Comparison of ENCODE assay signal across 23 cellular contexts in the genomic region with DNA sequence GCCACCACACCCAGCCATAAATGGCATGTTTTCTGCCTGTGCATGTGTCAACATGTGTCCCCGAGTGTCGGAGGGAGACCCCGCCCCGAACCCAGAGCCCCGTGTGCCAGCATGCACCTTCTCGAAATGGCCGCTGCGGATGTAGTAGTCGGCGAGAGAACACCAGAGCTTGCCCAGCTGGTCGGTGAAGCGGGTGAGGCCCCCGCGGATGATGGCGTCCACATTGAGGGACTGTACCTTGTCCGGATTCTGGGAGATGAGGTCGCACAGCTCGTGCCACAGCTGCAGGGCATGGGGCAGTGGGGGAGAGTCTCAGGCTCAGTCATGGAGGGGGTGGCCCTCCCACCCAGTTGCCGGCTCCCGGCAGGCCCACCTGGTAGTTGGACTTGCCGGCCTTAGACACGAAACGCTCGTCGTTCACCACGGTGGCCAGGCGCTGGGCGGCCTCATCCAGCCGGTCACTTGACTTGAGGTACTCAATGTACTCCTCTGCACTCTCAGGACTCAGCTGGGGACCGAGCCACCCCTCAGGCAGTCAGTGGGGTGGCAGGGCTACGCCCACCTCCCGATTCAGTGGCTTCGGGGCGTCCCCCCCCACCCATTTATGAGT. TPM values are rescaled to one million over a fixed set of nuclear protein-coding genes. Genes with fewer than 3 reads are reported as not detected.
DNase-seq lines count a peak whose midpoint lies in the region; ATAC-seq, FAIRE-seq and TF ChIP-seq lines count a peak whose summit lies in the region.
"Had no signal": no experiment of that assay in that cellular context is flagged by ENCODE, and none has a peak within 500 bp of the region (broad histone marks: within the 10 kb centered on the region; RNA-seq: fewer than 3 reads in every experiment).

No MANE protein-coding gene starts in this region.

- no peak overlapping the region for H3K4me2 ChIP-seq in HepG2 (ENCODE audit: low read depth, low read length)
- H3K4me2 ChIP-seq in mesendoderm (ENCODE audit: low read length): no peak overlapping the region
- H3K4me2 ChIP-seq: BLaER1 treated with 17β-estradiol and CSF1 and Interleukin-3, amounts not matched to agents 10 nM and 100 nM had no signal

- H3K9ac ChIP-seq in HepG2 (ENCODE audit: insufficient read depth, low read depth, low read length) (no peak overlapping the region), mesendoderm (ENCODE audit: low read length) (no peak overlapping the region)
- H3K9ac ChIP-seq: BLaER1 treated with 17β-estradiol and CSF1 and Interleukin-3, amounts not matched to agents 10 nM and 100 nM had no signal

- no peak for TF ChIP-seq EP300 in HepG2 (IDR thresholded peaks at IDR 0.05; ENCODE audit: low read depth in 2 of 2, low read length in 2 of 2)
- TF ChIP-seq EP300 in HepG2 (CRISPR knock-in tag; IDR thresholded peaks at IDR 0.05; ENCODE audit: borderline replicate concordance): no peak

- in situ Hi-C loops in HepG2 (cut with HindIII; ENCODE audit: extremely low pct_ligation_motif_present, low pct_unique_long_range_greater_than_20kb): no loop called here

- no peak overlapping the region for H3K23ac ChIP-seq in mesendoderm (ENCODE audit: low read length)

- H2AK5ac ChIP-seq in mesendoderm (ENCODE audit: low read length): no peak overlapping the region

- H3K4me3 ChIP-seq in HepG2 (replicated peaks in 1 of 3; ENCODE audit: insufficient read depth in 1 of 3, low read depth in 2 of 3, low read length in 3 of 3) (no peak overlapping the region), right lobe of liver (no peak overlapping the region), mesendoderm (ENCODE audit: low read length) (no peak overlapping the region)
- H3K4me3 ChIP-seq: BLaER1 treated with 17β-estradiol and CSF1 and Interleukin-3, amounts not matched to agents 10 nM and 100 nM; HAP-1 had no signal

- no peak overlapping the region for H4K8ac ChIP-seq in mesendoderm (ENCODE audit: low read depth, low read length)

- peaks cover 19% of the 10 kb centered on the region for H3K4me1 ChIP-seq in HepG2 (ENCODE audit: insufficient read depth, low read length)
- peaks cover 0 to 19% (median 4%) of the 10 kb centered on the region in 4 donors for H3K4me1 ChIP-seq in right lobe of liver
- H3K4me1 ChIP-seq in mesendoderm (ENCODE audit: control insufficient read depth, low read depth, low read length): peaks cover 1% of the 10 kb centered on the region
- H3K4me1 ChIP-seq: BE2C had no signal

- no peak overlapping the region for H4K5ac ChIP-seq in mesendoderm (ENCODE audit: low read length)

- no peak for FAIRE-seq in HepG2 (lab: Jason Lieb, UNC)
- FAIRE-seq: A204.1, D721Med, GM12892, H54 had no signal

- no peak for TF ChIP-seq CTCF in HepG2 (CRISPR knock-in tag; IDR thresholded peaks at IDR 0.05)
- TF ChIP-seq CTCF in right lobe of liver (IDR thresholded peaks at IDR 0.05): no peak

- no peak for ATAC-seq in HepG2
- ATAC-seq in right lobe of liver: no peak

- no peak overlapping the region for H3K56ac ChIP-seq in mesendoderm (ENCODE audit: low read length)

- H3K27me3 ChIP-seq in HepG2 (ENCODE audit: control insufficient read depth in 1 of 2, insufficient read depth in 2 of 2, low read length in 2 of 2) (no peaks in the 10 kb centered on the region; a peak in 2 of 5 replicates), right lobe of liver (no peaks in the 10 kb centered on the region), mesendoderm (ENCODE audit: insufficient read depth, low read length, poor library complexity) (no peaks in the 10 kb centered on the region)
- H3K27me3 ChIP-seq: BE2C; BLaER1 treated with 17β-estradiol and CSF1 and Interleukin-3, amounts not matched to agents 10 nM and 100 nM had no signal

- H3K79me2 ChIP-seq in HepG2 (ENCODE audit: insufficient read depth, low read length) (peaks cover 38% of the 10 kb centered on the region), mesendoderm (ENCODE audit: control insufficient read depth, insufficient read depth, low read length) (peaks cover 40% of the 10 kb centered on the region)

- no peaks in the 10 kb centered on the region for H3K9me3 ChIP-seq in HepG2 (ENCODE audit: low read length)
- H3K9me3 ChIP-seq in right lobe of liver: no peaks in the 10 kb centered on the region
- H3K9me3 ChIP-seq: BE2C; BLaER1 treated with 17β-estradiol and CSF1 and Interleukin-3, amounts not matched to agents 10 nM and 100 nM; HAP-1 had no signal

- no peak overlapping the region for H3K4ac ChIP-seq in mesendoderm (ENCODE audit: low read depth, low read length)

- H4K20me1 ChIP-seq in HepG2 (ENCODE audit: insufficient read depth, low read length): no peaks in the 10 kb centered on the region

- H2BK120ac ChIP-seq in mesendoderm (ENCODE audit: low read depth, low read length): no peak overlapping the region

- POLR2A ChIA-PET in HepG2 (lab: Yijun Ruan, JAX): no interaction called here

- H3K79me1 ChIP-seq in mesendoderm (ENCODE audit: low read length): peaks cover 25% of the 10 kb centered on the region

- 97% methylated on average over 24 of the region's 34 CpGs for WGBS in HepG2 (ENCODE audit: low lambda C conversion rate)
- WGBS in right lobe of liver (ENCODE audit: insufficient coverage, low coverage, low lambda C conversion rate, missing lambda C conversion rate): 92% methylated on average over 2 of the region's 34 CpGs
- WGBS in mesendoderm (ENCODE audit: extremely low coverage, insufficient coverage, low lambda C conversion rate): no CpG with 5 or more reads among the region's 34 CpGs

- H2BK5ac ChIP-seq in mesendoderm (ENCODE audit: low read length): no peak overlapping the region

- CTCF ChIA-PET in HepG2 (lab: Yijun Ruan, JAX; ENCODE audit: low intra/inter-chr PET ratio, low total read pairs): no interaction called here

- no TSS peak for BruUV-seq in HepG2 (replicated peaks; lab: Mats Ljungman, UMichigan)

- no peak overlapping the region for H2BK15ac ChIP-seq in mesendoderm (replicated peaks; ENCODE audit: low read depth)

- no peak overlapping the region for H2AFZ ChIP-seq in HepG2 (ENCODE audit: low read length)

- H3K18ac ChIP-seq in mesendoderm (ENCODE audit: low read length): no peak overlapping the region

- DNase-seq in HepG2 (ENCODE audit: low spot score) (no peak), right lobe of liver (no peak), posterior vena cava (ENCODE audit: low spot score) (peak; percentile 72), mesendoderm (no peak), DMS79 (lab: John Stamatoyannopoulos, UW) (no peak)
- DNase-seq: AML-193; BE2C; CD4-positive, alpha-beta T cell; CD8-positive, alpha-beta memory T cell; DMS 273 treated with DMSO at 0.1 percent for 48 hours; DMS79 treated with DMSO at 0.1 percent for 48 hours; GF-D8; GOT3 had no signal

- TF ChIP-seq RAD21 in HepG2 (CRISPR knock-in tag; IDR thresholded peaks at IDR 0.05): no peak

- intact Hi-C loops in HepG2 (cut with micrococcal nuclease; ENCODE audit: unreplicated experiment) (no loop called here), right lobe of liver (cut with DNase I) (no loop called here), posterior vena cava (cut with DNase I) (no loop called here)

- TF ChIP-seq POLR2A in HepG2 (IDR thresholded peaks at IDR 0.05; ENCODE audit: insufficient read depth in 1 of 2, low read depth in 2 of 2, low read length in 2 of 2) (no peak), right lobe of liver (IDR thresholded peaks at IDR 0.05) (no peak)

- H3K36me3 ChIP-seq in HepG2 (replicated peaks in 1 of 2; ENCODE audit: control insufficient read depth in 1 of 2, insufficient read depth in 2 of 2, low read length in 2 of 2) (peaks cover 17 to 55% of the 10 kb centered on the region in 2 experiments), right lobe of liver (peaks cover 0 to 38% (median 14%) of the 10 kb centered on the region in 4 donors), mesendoderm (ENCODE audit: control insufficient read depth, insufficient read depth, low read length) (peaks cover 7% of the 10 kb centered on the region)

- H3K27ac ChIP-seq in HepG2 (ENCODE audit: extremely low read length, insufficient read depth, low read length) (no peak overlapping the region), right lobe of liver (no peak overlapping the region), mesendoderm (ENCODE audit: low read depth, low read length) (no peak overlapping the region)
- H3K27ac ChIP-seq: 22Rv1; BLaER1 treated with 17β-estradiol and CSF1 and Interleukin-3, amounts not matched to agents 10 nM and 100 nM had no signal

RNA-seq across cellular contexts. Expression of a gene that starts 3.5 kb away (rescaled TPM):
- total RNA-seq in HepG2 (2016; rRNA removed; fragmentation: Illumina TruSeq; extraction: Trizol) (6.2 and 8.6 TPM in 2 replicates), right lobe of liver (10 to 100 TPM; 12.8 to 21.3 (median 17.8) TPM), posterior vena cava (10 to 100 TPM; 19.4 to 23.0 TPM)
- 1.9 and 2.7 TPM in 2 replicates for total RNA-seq in HepG2 (2016; cell fraction: cytosol; rRNA removed; fragmentation: Illumina TruSeq; extraction: Trizol; ENCODE audit: low read depth)
- 6.6 and 7.3 TPM in 2 replicates for total RNA-seq in HepG2 (2016; cell fraction: insoluble cytoplasmic fraction; rRNA removed; fragmentation: Illumina TruSeq; extraction: Trizol)
- 3.2 and 4.4 TPM in 2 replicates for total RNA-seq in HepG2 (2016; cell fraction: membrane; rRNA removed; fragmentation: Illumina TruSeq; extraction: Trizol)
- total RNA-seq in HepG2 (2016; cell fraction: nucleus; rRNA removed; fragmentation: Illumina TruSeq; extraction: Trizol): 11.7 and 15.3 TPM in 2 replicates
- polyA plus RNA-seq in HepG2 (2011; rRNA removed): 23.9 and 28.4 TPM in 2 replicates
- polyA plus RNA-seq in HepG2 (2011; cell fraction: cytosol; rRNA removed): 14.1 and 24.2 TPM in 2 replicates
- polyA plus RNA-seq in HepG2 (2011; cell fraction: nucleus; rRNA removed): 95.9 and 136 TPM in 2 replicates
- polyA plus RNA-seq in HepG2 (2012): 19.0 and 22.6 TPM in 2 replicates
- 3.4 and 3.5 TPM in 2 replicates for polyA plus RNA-seq in HepG2 (2016; cell fraction: cytosol; fragmentation: Illumina TruSeq; extraction: Trizol; ENCODE audit: low read depth)
- polyA plus RNA-seq in HepG2 (2016; cell fraction: insoluble cytoplasmic fraction; fragmentation: Illumina TruSeq; extraction: Trizol; ENCODE audit: low read depth): 11.7 and 15.6 TPM in 2 replicates
- 4.0 and 5.4 TPM in 2 replicates for polyA plus RNA-seq in HepG2 (2016; cell fraction: membrane; fragmentation: Illumina TruSeq; extraction: Trizol; ENCODE audit: low read depth)
- 38.3 and 40.6 TPM in 2 replicates for polyA plus RNA-seq in HepG2 (2016; cell fraction: nucleus; fragmentation: Illumina TruSeq; extraction: Trizol; ENCODE audit: insufficient read depth, low read depth)
- polyA minus RNA-seq in HepG2 (2011; rRNA and poly(A)+ RNA removed; ENCODE audit: low replicate concordance): 70.9 and 81.0 TPM in 2 replicates
- 29.0 and 31.0 TPM in 2 replicates for polyA minus RNA-seq in HepG2 (2011; cell fraction: cytosol; rRNA and poly(A)+ RNA removed)
- 19.8 and 20.6 TPM in 2 replicates for polyA minus RNA-seq in HepG2 (2011; cell fraction: nucleus; rRNA and poly(A)+ RNA removed)
- 21.0 TPM for polyA plus RNA-seq in mesendoderm (2013, experiment 1 of 2)
- 20.3 TPM for polyA plus RNA-seq in mesendoderm (2013, experiment 2 of 2)

RNA-seq across cellular contexts. Expression of a gene that starts 3.7 kb away (rescaled TPM):
- total RNA-seq in HepG2 (2016; rRNA removed; fragmentation: Illumina TruSeq; extraction: Trizol): 59.9 and 66.5 TPM in 2 replicates
- total RNA-seq in HepG2 (2016; cell fraction: cytosol; rRNA removed; fragmentation: Illumina TruSeq; extraction: Trizol; ENCODE audit: low read depth): 15.6 and 17.1 TPM in 2 replicates
- 64.7 and 78.4 TPM in 2 replicates for total RNA-seq in HepG2 (2016; cell fraction: insoluble cytoplasmic fraction; rRNA removed; fragmentation: Illumina TruSeq; extraction: Trizol)
- total RNA-seq in HepG2 (2016; cell fraction: membrane; rRNA removed; fragmentation: Illumina TruSeq; extraction: Trizol): 22.2 and 23.9 TPM in 2 replicates
- 34.1 and 46.5 TPM in 2 replicates for total RNA-seq in HepG2 (2016; cell fraction: nucleus; rRNA removed; fragmentation: Illumina TruSeq; extraction: Trizol)
- polyA plus RNA-seq in HepG2 (2011; rRNA removed): 20.0 and 22.3 TPM in 2 replicates
- 13.6 and 14.9 TPM in 2 replicates for polyA plus RNA-seq in HepG2 (2011; cell fraction: cytosol; rRNA removed)
- polyA plus RNA-seq in HepG2 (2011; cell fraction: nucleus; rRNA removed): 14.3 and 19.0 TPM in 2 replicates
- 25.5 and 50.4 TPM in 2 replicates for polyA plus RNA-seq in HepG2 (2012)
- 17.9 and 18.0 TPM in 2 replicates for polyA plus RNA-seq in HepG2 (2016; cell fraction: cytosol; fragmentation: Illumina TruSeq; extraction: Trizol; ENCODE audit: low read depth)
- polyA plus RNA-seq in HepG2 (2016; cell fraction: insoluble cytoplasmic fraction; fragmentation: Illumina TruSeq; extraction: Trizol; ENCODE audit: low read depth): 36.9 and 42.2 TPM in 2 replicates
- polyA plus RNA-seq in HepG2 (2016; cell fraction: membrane; fragmentation: Illumina TruSeq; extraction: Trizol; ENCODE audit: low read depth): 18.3 and 20.0 TPM in 2 replicates
- 64.3 and 70.9 TPM in 2 replicates for polyA plus RNA-seq in HepG2 (2016; cell fraction: nucleus; fragmentation: Illumina TruSeq; extraction: Trizol; ENCODE audit: insufficient read depth, low read depth)
- polyA minus RNA-seq in HepG2 (2011; rRNA and poly(A)+ RNA removed; ENCODE audit: low replicate concordance): 1.4 and 7.8 TPM in 2 replicates
- polyA minus RNA-seq in HepG2 (2011; cell fraction: cytosol; rRNA and poly(A)+ RNA removed): 6.4 and 10.4 TPM in 2 replicates
- 7.2 and 8.7 TPM in 2 replicates for polyA minus RNA-seq in HepG2 (2011; cell fraction: nucleus; rRNA and poly(A)+ RNA removed)
- total RNA-seq in right lobe of liver: 10 to 100 TPM in 4 of 6 experiments, 1 to 10 TPM in 2; 6.8 to 83.9 (median 56.5) TPM
- 10 to 100 TPM; 65.8 TPM for total RNA-seq in posterior vena cava
- 401 TPM for polyA plus RNA-seq in mesendoderm (2013, experiment 1 of 2)
- polyA plus RNA-seq in mesendoderm (2013, experiment 2 of 2): 400 TPM

RNA-seq across cellular contexts. Expression of a gene that starts 7.7 kb away (rescaled TPM):
- total RNA-seq in HepG2 (2016; rRNA removed; fragmentation: Illumina TruSeq; extraction: Trizol) (0.80 TPM in 1 of 2 replicates, not detected in the other), right lobe of liver (1 to 10 TPM in 1 of 6 experiments, under 1 TPM in 2, not detected in 3; 0.90 to 1.5 (median 0.95) TPM), posterior vena cava (not detected)
- total RNA-seq in HepG2 (2016; cell fraction: cytosol; rRNA removed; fragmentation: Illumina TruSeq; extraction: Trizol; ENCODE audit: low read depth): not detected in 2 replicates
- 0.35 TPM in 1 of 2 replicates, not detected in the other for total RNA-seq in HepG2 (2016; cell fraction: insoluble cytoplasmic fraction; rRNA removed; fragmentation: Illumina TruSeq; extraction: Trizol)
- not detected in 2 replicates for total RNA-seq in HepG2 (2016; cell fraction: membrane; rRNA removed; fragmentation: Illumina TruSeq; extraction: Trizol)
- not detected in 2 replicates for total RNA-seq in HepG2 (2016; cell fraction: nucleus; rRNA removed; fragmentation: Illumina TruSeq; extraction: Trizol)
- polyA plus RNA-seq in HepG2 (2011; rRNA removed): 0.62 and 0.82 TPM in 2 replicates
- 0.15 and 0.28 TPM in 2 replicates for polyA plus RNA-seq in HepG2 (2011; cell fraction: cytosol; rRNA removed)
- 3.9 and 7.6 TPM in 2 replicates for polyA plus RNA-seq in HepG2 (2011; cell fraction: nucleus; rRNA removed)
- 1.8 TPM in 1 of 2 replicates, not detected in the other for polyA plus RNA-seq in HepG2 (2012)
- polyA plus RNA-seq in HepG2 (2016; cell fraction: cytosol; fragmentation: Illumina TruSeq; extraction: Trizol; ENCODE audit: low read depth): not detected in 2 replicates
- polyA plus RNA-seq in HepG2 (2016; cell fraction: insoluble cytoplasmic fraction; fragmentation: Illumina TruSeq; extraction: Trizol; ENCODE audit: low read depth): not detected in 2 replicates
- not detected in 2 replicates for polyA plus RNA-seq in HepG2 (2016; cell fraction: membrane; fragmentation: Illumina TruSeq; extraction: Trizol; ENCODE audit: low read depth)
- 1.4 and 1.7 TPM in 2 replicates for polyA plus RNA-seq in HepG2 (2016; cell fraction: nucleus; fragmentation: Illumina TruSeq; extraction: Trizol; ENCODE audit: insufficient read depth, low read depth)
- polyA minus RNA-seq in HepG2 (2011; rRNA and poly(A)+ RNA removed; ENCODE audit: low replicate concordance): 0.20 TPM in 1 of 2 replicates, not detected in the other
- not detected in 2 replicates for polyA minus RNA-seq in HepG2 (2011; cell fraction: cytosol; rRNA and poly(A)+ RNA removed)
- not detected in 2 replicates for polyA minus RNA-seq in HepG2 (2011; cell fraction: nucleus; rRNA and poly(A)+ RNA removed)
- not detected for polyA plus RNA-seq in mesendoderm (2013, experiment 1 of 2)
- polyA plus RNA-seq in mesendoderm (2013, experiment 2 of 2): not detected
- total RNA-seq: Daoy, G401 had no signal
- polyA plus RNA-seq: CD14-positive monocyte; CD8-positive, alpha-beta memory T cell had no signal

RNA-seq across cellular contexts. Expression of a gene that starts 11.0 kb away (rescaled TPM):
- 17.8 and 22.8 TPM in 2 replicates for total RNA-seq in HepG2 (2016; rRNA removed; fragmentation: Illumina TruSeq; extraction: Trizol)
- 12.7 and 13.5 TPM in 2 replicates for total RNA-seq in HepG2 (2016; cell fraction: cytosol; rRNA removed; fragmentation: Illumina TruSeq; extraction: Trizol; ENCODE audit: low read depth)
- total RNA-seq in HepG2 (2016; cell fraction: insoluble cytoplasmic fraction; rRNA removed; fragmentation: Illumina TruSeq; extraction: Trizol): 15.9 and 23.8 TPM in 2 replicates
- total RNA-seq in HepG2 (2016; cell fraction: membrane; rRNA removed; fragmentation: Illumina TruSeq; extraction: Trizol): 11.9 and 13.6 TPM in 2 replicates
- 18.1 and 19.5 TPM in 2 replicates for total RNA-seq in HepG2 (2016; cell fraction: nucleus; rRNA removed; fragmentation: Illumina TruSeq; extraction: Trizol)
- polyA plus RNA-seq in HepG2 (2011; rRNA removed): 40.1 and 48.7 TPM in 2 replicates
- polyA plus RNA-seq in HepG2 (2011; cell fraction: cytosol; rRNA removed): 28.8 and 41.8 TPM in 2 replicates
- polyA plus RNA-seq in HepG2 (2011; cell fraction: nucleus; rRNA removed): 344 and 378 TPM in 2 replicates
- 61.3 and 71.5 TPM in 2 replicates for polyA plus RNA-seq in HepG2 (2012)
- 9.5 and 12.3 TPM in 2 replicates for polyA plus RNA-seq in HepG2 (2016; cell fraction: cytosol; fragmentation: Illumina TruSeq; extraction: Trizol; ENCODE audit: low read depth)
- polyA plus RNA-seq in HepG2 (2016; cell fraction: insoluble cytoplasmic fraction; fragmentation: Illumina TruSeq; extraction: Trizol; ENCODE audit: low read depth): 22.4 and 26.4 TPM in 2 replicates
- polyA plus RNA-seq in HepG2 (2016; cell fraction: membrane; fragmentation: Illumina TruSeq; extraction: Trizol; ENCODE audit: low read depth): 9.5 and 10.0 TPM in 2 replicates
- polyA plus RNA-seq in HepG2 (2016; cell fraction: nucleus; fragmentation: Illumina TruSeq; extraction: Trizol; ENCODE audit: insufficient read depth, low read depth): 69.3 and 73.8 TPM in 2 replicates
- 121 and 178 TPM in 2 replicates for polyA minus RNA-seq in HepG2 (2011; rRNA and poly(A)+ RNA removed; ENCODE audit: low replicate concordance)
- polyA minus RNA-seq in HepG2 (2011; cell fraction: cytosol; rRNA and poly(A)+ RNA removed): 22.7 and 26.7 TPM in 2 replicates
- 70.0 and 76.8 TPM in 2 replicates for polyA minus RNA-seq in HepG2 (2011; cell fraction: nucleus; rRNA and poly(A)+ RNA removed)
- total RNA-seq in right lobe of liver: 10 to 100 TPM; 27.5 to 45.7 (median 39.1) TPM
- 10 to 100 TPM; 22.5 to 32.4 TPM for total RNA-seq in posterior vena cava
- polyA plus RNA-seq in mesendoderm (2013, experiment 1 of 2): 24.9 TPM
- 26.5 TPM for polyA plus RNA-seq in mesendoderm (2013, experiment 2 of 2)

RNA-seq across cellular contexts. Expression of a gene that starts 30.2 kb away (rescaled TPM):
- total RNA-seq in HepG2 (2016; rRNA removed; fragmentation: Illumina TruSeq; extraction: Trizol) (9.1 and 11.8 TPM in 2 replicates), right lobe of liver (10 to 100 TPM; 21.8 to 31.9 (median 23.4) TPM), posterior vena cava (not detected)
- total RNA-seq in HepG2 (2016; cell fraction: cytosol; rRNA removed; fragmentation: Illumina TruSeq; extraction: Trizol; ENCODE audit: low read depth): 2.1 and 2.5 TPM in 2 replicates
- 6.3 and 11.9 TPM in 2 replicates for total RNA-seq in HepG2 (2016; cell fraction: insoluble cytoplasmic fraction; rRNA removed; fragmentation: Illumina TruSeq; extraction: Trizol)
- 6.0 and 6.1 TPM in 2 replicates for total RNA-seq in HepG2 (2016; cell fraction: membrane; rRNA removed; fragmentation: Illumina TruSeq; extraction: Trizol)
- 12.6 and 13.4 TPM in 2 replicates for total RNA-seq in HepG2 (2016; cell fraction: nucleus; rRNA removed; fragmentation: Illumina TruSeq; extraction: Trizol)
- 10.8 and 16.8 TPM in 2 replicates for polyA plus RNA-seq in HepG2 (2011; rRNA removed)
- 5.6 and 8.1 TPM in 2 replicates for polyA plus RNA-seq in HepG2 (2011; cell fraction: cytosol; rRNA removed)
- 94.1 and 111 TPM in 2 replicates for polyA plus RNA-seq in HepG2 (2011; cell fraction: nucleus; rRNA removed)
- polyA plus RNA-seq in HepG2 (2012): 24.4 and 27.0 TPM in 2 replicates
- polyA plus RNA-seq in HepG2 (2016; cell fraction: cytosol; fragmentation: Illumina TruSeq; extraction: Trizol; ENCODE audit: low read depth): 2.3 and 2.5 TPM in 2 replicates
- polyA plus RNA-seq in HepG2 (2016; cell fraction: insoluble cytoplasmic fraction; fragmentation: Illumina TruSeq; extraction: Trizol; ENCODE audit: low read depth): 17.0 and 22.2 TPM in 2 replicates
- 4.4 and 5.3 TPM in 2 replicates for polyA plus RNA-seq in HepG2 (2016; cell fraction: membrane; fragmentation: Illumina TruSeq; extraction: Trizol; ENCODE audit: low read depth)
- polyA plus RNA-seq in HepG2 (2016; cell fraction: nucleus; fragmentation: Illumina TruSeq; extraction: Trizol; ENCODE audit: insufficient read depth, low read depth): 67.8 and 74.7 TPM in 2 replicates
- polyA minus RNA-seq in HepG2 (2011; rRNA and poly(A)+ RNA removed; ENCODE audit: low replicate concordance): 1.6 and 20.5 TPM in 2 replicates
- 9.5 and 9.8 TPM in 2 replicates for polyA minus RNA-seq in HepG2 (2011; cell fraction: cytosol; rRNA and poly(A)+ RNA removed)
- polyA minus RNA-seq in HepG2 (2011; cell fraction: nucleus; rRNA and poly(A)+ RNA removed): 12.9 and 13.7 TPM in 2 replicates
- polyA plus RNA-seq in mesendoderm (2013, experiment 1 of 2): 10.4 TPM
- 10.1 TPM for polyA plus RNA-seq in mesendoderm (2013, experiment 2 of 2)
- polyA plus RNA-seq: CD14-positive monocyte had no signal
